14 cellular contexts compared by ENCODE assay signal in genomic region chr16:54242199-54242598, GRCh38. TPM values are rescaled to one million over a fixed set of nuclear protein-coding genes. Genes with fewer than 3 reads are reported as not detected.
DNase-seq lines count a peak whose midpoint lies in the region; ATAC-seq and TF ChIP-seq lines count a peak whose summit lies in the region.
"Had no signal": no experiment of that assay in that cellular context is flagged by ENCODE, and none has a peak within 500 bp of the region (broad histone marks: within the 10 kb centered on the region; RNA-seq: fewer than 3 reads in every experiment).

No MANE protein-coding gene starts in this region.

- no peak overlapping the region for H4K5ac ChIP-seq in H9 (ENCODE audit: insufficient read length, low read depth, low read length)

- H3K18ac ChIP-seq in H9 (ENCODE audit: insufficient read length, low read depth, low read length), result no peak overlapping the region

- H3K4me3 Mint-ChIP-seq in H9, result no peak overlapping the region

- no peaks in the 10 kb centered on the region for H3K79me2 ChIP-seq in H9 (ENCODE audit: insufficient read depth, low read length)

- no peak overlapping the region for H2AK5ac ChIP-seq in H9 (ENCODE audit: insufficient read length, low read length)

- H3K27me3 Mint-ChIP-seq in H9 (ENCODE audit: low read depth), result peaks cover 4% of the 10 kb centered on the region

- TF ChIP-seq CTCF in H9 (conservative IDR thresholded peaks at IDR 0.05), result no peak
- TF ChIP-seq CTCF in omental fat pad (IDR thresholded peaks at IDR 0.05), result no peak

- H4K20me1 ChIP-seq in H9 (ENCODE audit: control insufficient read depth, insufficient read depth, insufficient read length), result no peaks in the 10 kb centered on the region

- H3K36me3 Mint-ChIP-seq in H9 (ENCODE audit: insufficient read depth in 1 of 3, low read depth in 3 of 3), result peaks cover 0 to 3% (median 0%) of the 10 kb centered on the region in 3 experiments; a peak in 3 of 7 replicates

- no peak overlapping the region for H2BK12ac ChIP-seq in H9 (ENCODE audit: insufficient read length, low read depth, low read length)

- no peaks in the 10 kb centered on the region for H3K79me1 ChIP-seq in H9 (ENCODE audit: insufficient read depth, low read depth, low read length, poor library complexity, severe bottlenecking)

- no peak overlapping the region for H3K9ac ChIP-seq in H9 (ENCODE audit: extremely low read depth, insufficient read length, low read length)

- H3K9me3 Mint-ChIP-seq in H9, result peaks cover 0 to 3% of the 10 kb centered on the region in 2 experiments; a peak in 4 of 5 replicates

- peak; percentile 11 for DNase-seq in DMS153 (lab: John Stamatoyannopoulos, UW)
- DNase-seq in H9, result peak; percentile 85
- DNase-seq in RPMI7951 (ENCODE audit: low read depth), result peak; percentile 47
- DNase-seq in iPS-NIHi11 (ENCODE audit: low spot score), result peak; percentile 79
- no peak for DNase-seq in omental fat pad (ENCODE audit: low spot score)
- no peak for DNase-seq in putamen (ENCODE audit: low spot score)
- DNase-seq: adrenal gland; lower lobe of right lung; pancreas; stimulated activated CD4-positive, alpha-beta T cell treated with anti-CD3 and anti-CD28 coated beads, Interleukin-1b, Interleukin-23, amount 100 ng/mL, for 48 hours; stimulated activated naive CD4-positive, alpha-beta T cell treated with Interleukin-2 at 50 U/mL for 16 hours; T-helper 9 cell had no signal

- H3K4ac ChIP-seq in H9 (ENCODE audit: low read depth, low read length), result no peak overlapping the region

- no peak overlapping the region for H2AFZ ChIP-seq in H9 (ENCODE audit: low read length)

- no peaks in the 10 kb centered on the region for H3K4me1 ChIP-seq in H9 (ENCODE audit: insufficient read depth, low read length)
- H3K4me1 ChIP-seq: adrenal gland, lower lobe of right lung, pancreas had no signal

- H2BK5ac ChIP-seq in H9 (ENCODE audit: insufficient read length, low read length), result no peak overlapping the region

- no peak overlapping the region for H3K27ac Mint-ChIP-seq in H9

- ATAC-seq in HG03432 (IDR thresholded peaks at IDR 0.05; ENCODE audit: unreplicated experiment) (no peak), omental fat pad (ENCODE audit: low FRiP score) (no peak)
- ATAC-seq: gastroesophageal sphincter, lower lobe of right lung, pancreas had no signal

- H4K8ac ChIP-seq in H9 (replicated peaks; ENCODE audit: insufficient read length, low read depth, low read length), result no peak overlapping the region

- H4K91ac ChIP-seq in H9 (ENCODE audit: insufficient read length, low read depth, low read length), result no peak overlapping the region

- no peak overlapping the region for H3K27ac ChIP-seq in H9 (ENCODE audit: insufficient read length, low read depth, low read length)
- H3K27ac ChIP-seq: adrenal gland, gastroesophageal sphincter, lower lobe of right lung, pancreas had no signal

- H3K23me2 ChIP-seq in H9 (ENCODE audit: insufficient read length, low read depth, low read length, poor library complexity, severe bottlenecking), result no peaks in the 10 kb centered on the region

- no peaks in the 10 kb centered on the region; the same call in 1 of the 2 replicates for H3K27me3 ChIP-seq in H9 (ENCODE audit: insufficient read depth, low read length)
- H3K27me3 ChIP-seq: adrenal gland, pancreas had no signal

- H2BK120ac ChIP-seq in H9 (ENCODE audit: low read depth, low read length, poor library complexity, severe bottlenecking), result no peak overlapping the region

- no peak overlapping the region for H3K14ac ChIP-seq in H9 (ENCODE audit: insufficient read depth, low read length)

- peaks cover 11 to 14% of the 10 kb centered on the region in 2 experiments for H3K4me1 Mint-ChIP-seq in H9

- H3K56ac ChIP-seq in H9 (ENCODE audit: insufficient read length, low read depth, low read length), result no peak overlapping the region

- no peak overlapping the region for H3K23ac ChIP-seq in H9 (ENCODE audit: insufficient read length, low read depth, low read length)

- H3K9me3 ChIP-seq in H9 (ENCODE audit: control insufficient read depth, low read depth, low read length), result no peaks in the 10 kb centered on the region
- H3K9me3 ChIP-seq: adrenal gland, gastroesophageal sphincter, lower lobe of right lung, pancreas had no signal

- H3K4me2 ChIP-seq in H9 (ENCODE audit: insufficient read depth, insufficient read length, low read length), result no peak overlapping the region

- no peak overlapping the region for H3T11ph ChIP-seq in H9 (ENCODE audit: low read length)

- H2BK20ac ChIP-seq in H9 (ENCODE audit: low read depth, low read length, poor library complexity, severe bottlenecking), result no peak overlapping the region

- no peak overlapping the region for H2BK15ac ChIP-seq in H9 (ENCODE audit: low read depth, low read length)

- no CpG with 5 or more reads among the region's 4 CpGs for WGBS in H9 (ENCODE audit: extremely low coverage, insufficient read length, low lambda C conversion rate)

RNA-seq across cellular contexts. Expression of gene IRX3, which starts 44.4 kb away (rescaled TPM):
- total RNA-seq in H9 (2021), result 1.8 and 2.4 TPM in 2 replicates
- total RNA-seq in RPMI7951 (2014; rRNA removed; shearing (Covaris generic)), result 7.7 and 15.1 TPM in 2 replicates
- 1 to 10 TPM in 1 of 4 donors, under 1 TPM in 3; 0.37 to 8.2 (median 0.68) TPM for total RNA-seq in omental fat pad

Comparison
In these comparisons a context has a peak if more than half of its experiments do, and no peak if none do; other contexts are left out.
1. DNase-seq: peak in DMS153 (single experiment), H9 (single experiment), RPMI7951 (single experiment) and iPS-NIHi11 (single experiment); none in omental fat pad (single experiment) and putamen (single experiment).